In genomic region chr17:9239821-9240658, GRCh38 we compare ENCODE assay signal across 8 cellular contexts.
DNase-seq lines count a peak whose midpoint lies in the region; ATAC-seq, FAIRE-seq and TF ChIP-seq lines count a peak whose summit lies in the region.

No MANE protein-coding gene starts in this region.

- peak overlapping the region; percentile 27 to 69 for H3K9ac ChIP-seq in kidney (ENCODE audit: low read length in 2 of 2)

- DNase-seq in HL-60 (ENCODE audit: low read depth in 1 of 2, low spot score in 1 of 2) (peak; percentile 11 to 34), cerebellar cortex (ENCODE audit: low spot score) (peak; percentile 18), kidney (peak; percentile 93), DMS153 treated with DMSO at 0.1 percent for 48 hours (lab: John Stamatoyannopoulos, UW; ENCODE audit: unreplicated experiment) (no peak), NCI-H510A (lab: John Stamatoyannopoulos, UW) (no peak)
- peak; percentile 42 to 43 for DNase-seq in activated CD4-positive, alpha-beta T cell treated with anti-CD3 and anti-CD28 coated beads for 24 hours (ENCODE audit: low read depth in 2 of 2)
- peak; percentile 23 to 46 (median 38) for DNase-seq in stimulated activated CD4-positive, alpha-beta T cell treated with anti-CD3 and anti-CD28 coated beads, Interleukin-1b, Interleukin-23, amount 100 ng/mL, for 24 hours (ENCODE audit: low read depth in 4 of 4, low spot score in 1 of 4)

- intact Hi-C loops in kidney (cut with DNase I): no loop called here

- TF ChIP-seq CTCF in HL-60 (IDR thresholded peaks at IDR 0.05; ENCODE audit: insufficient read depth, low read length): no peak
- no peak for TF ChIP-seq CTCF in kidney (IDR thresholded peaks at IDR 0.05; ENCODE audit: borderline replicate concordance, extremely low read depth, insufficient read depth)

- H3K36me3 ChIP-seq in kidney (ENCODE audit: control insufficient read depth in 1 of 2, insufficient read depth in 2 of 2, low read length in 2 of 2): no peaks in the 10 kb centered on the region

- H3K9me3 ChIP-seq in kidney (ENCODE audit: control insufficient read depth in 1 of 2, low read length in 2 of 2): no peaks in the 10 kb centered on the region

- no peak overlapping the region; the same call in 1 of the 2 replicates for H3K4me3 ChIP-seq in HL-60 (replicated peaks; ENCODE audit: insufficient read depth, low read length)
- H3K4me3 ChIP-seq in kidney (ENCODE audit: low read length in 2 of 2): peak overlapping the region; percentile 56 to 59

- ATAC-seq in GM18861 (IDR thresholded peaks at IDR 0.05; ENCODE audit: unreplicated experiment): peak; percentile 33

- no peak for FAIRE-seq in kidney (lab: Jason Lieb, UNC)

- no peak overlapping the region for H3K27ac ChIP-seq in HL-60 (replicated peaks)
- peak overlapping the region; percentile 82 to 84 for H3K27ac ChIP-seq in kidney (ENCODE audit: low read depth in 2 of 2, low read length in 2 of 2)

- H3K27me3 ChIP-seq in HL-60 (ENCODE audit: insufficient read depth, poor library complexity, severe bottlenecking): no peaks in the 10 kb centered on the region

- H3K4me1 ChIP-seq in kidney (ENCODE audit: control insufficient read depth in 1 of 2, insufficient read depth in 1 of 2, low read depth in 1 of 2, low read length in 2 of 2): peaks cover 5 to 7% of the 10 kb centered on the region in 2 donors

Comparison
In these comparisons a context has a peak if more than half of its experiments do, and no peak if none do; other contexts are left out.
1. DNase-seq: peak in HL-60 (2 of 2), activated CD4-positive, alpha-beta T cell treated with anti-CD3 and anti-CD28 coated beads for 24 hours (2 of 2), cerebellar cortex (single experiment), kidney (single experiment) and stimulated activated CD4-positive, alpha-beta T cell treated with anti-CD3 and anti-CD28 coated beads, Interleukin-1b, Interleukin-23, amount 100 ng/mL, for 24 hours (4 of 4); none in DMS153 treated with DMSO at 0.1 percent for 48 hours (single experiment) and NCI-H510A (single experiment).